Comparison of ENCODE assay signal across 9 cellular contexts in the genomic region with DNA sequence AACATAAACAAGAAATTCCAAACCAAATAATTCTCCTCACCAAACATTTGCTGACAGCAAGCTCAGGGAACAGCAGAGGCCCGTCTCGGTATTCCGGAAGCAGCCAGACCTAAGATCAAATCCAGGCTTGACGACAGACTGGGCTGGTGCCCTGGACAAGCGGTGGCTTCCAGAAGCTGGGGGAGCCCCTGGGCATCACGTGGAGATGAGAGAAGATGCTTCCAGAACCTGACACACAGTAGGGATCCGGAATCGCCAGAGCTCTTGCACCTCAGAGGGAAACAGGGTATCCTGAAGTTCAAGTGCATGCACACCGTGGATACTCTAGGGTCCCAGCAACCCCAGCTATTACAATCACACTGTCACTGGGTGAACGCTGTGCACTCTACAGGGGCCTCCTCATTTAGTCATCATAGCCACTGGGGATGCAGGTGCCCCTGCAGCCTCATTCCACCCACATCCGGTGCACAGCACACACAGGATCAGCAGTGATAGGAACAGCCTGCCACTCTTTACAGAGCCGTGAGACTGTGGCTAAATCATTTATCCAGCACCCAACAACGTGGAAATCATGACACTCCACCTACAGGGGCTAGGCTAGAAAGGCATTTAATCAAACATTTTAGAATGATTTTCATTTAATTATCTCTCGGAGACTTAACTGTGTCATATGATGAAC.
DNase-seq lines count a peak whose midpoint lies in the region; ATAC-seq and TF ChIP-seq lines count a peak whose summit lies in the region.
"Had no signal": no experiment of that assay in that cellular context is flagged by ENCODE, and none has a peak within 500 bp of the region (broad histone marks: within the 10 kb centered on the region; RNA-seq: fewer than 3 reads in every experiment).

No MANE protein-coding gene starts in this region.

- 76% methylated on average over 14 of the region's 14 CpGs for WGBS in prostate gland

- H3K9me3 Mint-ChIP-seq in activated naive CD4-positive, alpha-beta T cell treated with anti-CD3 and anti-CD28 coated beads, Interleukin-2, amount 50 U/mL, for 72 hours: no peaks in the 10 kb centered on the region
- H3K9me3 Mint-ChIP-seq: dendritic cell treated with granulocyte-macrophage colony-stimulating factor and Interleukin-4, amounts not matched to agents 40 ng/mL and 50 ng/mL, for 4 days had no signal

- H3K27me3 ChIP-seq in prostate gland (replicated peaks; ENCODE audit: insufficient read depth) (no peaks in the 10 kb centered on the region), uterus (no peaks in the 10 kb centered on the region)

- no peaks in the 10 kb centered on the region for H3K9me3 ChIP-seq in prostate gland
- no peaks in the 10 kb centered on the region for H3K9me3 ChIP-seq in uterus

- peak; percentile 85 to 93 for ATAC-seq in activated naive CD4-positive, alpha-beta T cell treated with anti-CD3 and anti-CD28 coated beads, Interleukin-2, amount 50 U/mL, for 72 hours

- peaks cover 2 to 8% of the 10 kb centered on the region in 2 donors for H3K36me3 Mint-ChIP-seq in activated naive CD4-positive, alpha-beta T cell treated with anti-CD3 and anti-CD28 coated beads, Interleukin-2, amount 50 U/mL, for 72 hours

- TF ChIP-seq CTCF in prostate gland (IDR thresholded peaks at IDR 0.05) (peak in 1 of 4 experiments; percentile 6), uterus (IDR thresholded peaks at IDR 0.05) (no peak)

- peaks cover 9% of the 10 kb centered on the region for H3K4me1 ChIP-seq in prostate gland (replicated peaks)
- H3K4me1 ChIP-seq in uterus: peaks cover 0 to 3% of the 10 kb centered on the region in 2 donors

- intact Hi-C loops in prostate gland (cut with DNase I) (no loop called here), uterus (cut with DNase I; ENCODE audit: low total_unique reads) (no loop called here)

- H3K4me3 ChIP-seq in prostate gland: no peak overlapping the region
- H3K4me3 ChIP-seq in uterus: no peak overlapping the region

- peak overlapping the region; percentile 35 to 40 for H3K27ac ChIP-seq in prostate gland
- no peak overlapping the region for H3K27ac ChIP-seq in uterus

- DNase-seq in activated gamma-delta T cell treated with Interleukin-2 at 50 U/mL for 16 hours (peak; percentile 69), activated gamma-delta T cell (lab: John Stamatoyannopoulos, UW) (no peak), prostate gland (ENCODE audit: low spot score) (no peak), uterus (peak; percentile 13), A172 (ENCODE audit: low spot score) (no peak), putamen (ENCODE audit: low spot score) (no peak), NCI-H446 treated with DMSO at 0.1 percent for 48 hours (lab: John Stamatoyannopoulos, UW) (no peak)
- peak; percentile 60 to 74 for DNase-seq in activated naive CD4-positive, alpha-beta T cell treated with anti-CD3 and anti-CD28 coated beads, Interleukin-2, amount 50 U/mL, for 72 hours (ENCODE audit: low spot score in 2 of 2)

- TF ChIP-seq POLR2A in prostate gland (IDR thresholded peaks at IDR 0.05) (no peak), uterus (IDR thresholded peaks at IDR 0.05) (no peak)

- H3K27ac Mint-ChIP-seq in activated naive CD4-positive, alpha-beta T cell treated with anti-CD3 and anti-CD28 coated beads, Interleukin-2, amount 50 U/mL, for 72 hours: peak overlapping the region; percentile 45 to 84

- no peaks in the 10 kb centered on the region for H3K36me3 ChIP-seq in prostate gland
- no peaks in the 10 kb centered on the region for H3K36me3 ChIP-seq in uterus

Comparison
In these comparisons a context has a peak if more than half of its experiments do, and no peak if none do; other contexts are left out.
1. DNase-seq: peak in activated gamma-delta T cell treated with Interleukin-2 at 50 U/mL for 16 hours (single experiment), activated naive CD4-positive, alpha-beta T cell treated with anti-CD3 and anti-CD28 coated beads, Interleukin-2, amount 50 U/mL, for 72 hours (2 of 2) and uterus (2 of 2); none in activated gamma-delta T cell (single experiment), prostate gland (single experiment), A172 (single experiment), putamen (single experiment) and NCI-H446 treated with DMSO at 0.1 percent for 48 hours (single experiment).
2. H3K27ac ChIP-seq: peak in prostate gland (2 of 2); none in uterus (0 of 2).